8 cellular contexts compared by ENCODE assay signal in genomic region chr12:6778212-6778570, GRCh38. TPM values are rescaled to one million over a fixed set of nuclear protein-coding genes. Genes with fewer than 3 reads are reported as not detected.
DNase-seq lines count a peak whose midpoint lies in the region; ATAC-seq and TF ChIP-seq lines count a peak whose summit lies in the region.

No MANE protein-coding gene starts in this region.

- TF ChIP-seq POLR2A in GM18505 (IDR thresholded peaks at IDR 0.05; ENCODE audit: borderline replicate concordance, extremely low read depth, insufficient read depth, insufficient read length), result no peak

- peaks cover 27% of the 10 kb centered on the region for H3K4me1 ChIP-seq in CD8-positive, alpha-beta T cell (ENCODE audit: insufficient read depth, low read length)

- no peak overlapping the region for H3K27ac Mint-ChIP-seq in CD8-positive, alpha-beta T cell
- H3K27ac Mint-ChIP-seq in naive B cell, result peak overlapping the region in 1 of 6 donors; percentile 29

- TF ChIP-seq CTCF in CD8-positive, alpha-beta T cell (IDR thresholded peaks at IDR 0.05), result no peak

- peaks cover 3% of the 10 kb centered on the region for H3K36me3 Mint-ChIP-seq in CD8-positive, alpha-beta T cell
- peaks cover 0 to 8% of the 10 kb centered on the region in 2 donors for H3K36me3 Mint-ChIP-seq in naive B cell

- H3K4me3 ChIP-seq in CD8-positive, alpha-beta T cell (ENCODE audit: low read depth, low read length), result peak overlapping the region; percentile 64

- H3K9me3 Mint-ChIP-seq in CD8-positive, alpha-beta T cell, result no peaks in the 10 kb centered on the region
- no peaks in the 10 kb centered on the region for H3K9me3 Mint-ChIP-seq in naive B cell

- POLR2A ChIA-PET in CD8-positive, alpha-beta T cell (lab: Charles Lee), result interaction anchor here (0.6 to 1.9 kb wide), 5 partner anchors 10 to 308 kb away, joined by 3 to 9 read pairs (median 3); partner anchors contain the start of genes COPS7A, MLF2 and VAMP1

- H3K9me3 ChIP-seq in CD8-positive, alpha-beta T cell (ENCODE audit: low read length), result no peaks in the 10 kb centered on the region

- no peaks in the 10 kb centered on the region for H3K27me3 ChIP-seq in CD8-positive, alpha-beta T cell (ENCODE audit: insufficient read depth, low read length)

- CTCF ChIA-PET in CD8-positive, alpha-beta T cell (lab: Charles Lee), result interaction anchor here (0.6 to 23.2 kb wide), 22 partner anchors 9 to 354 kb away, joined by 3 to 403 read pairs (median 4); partner anchors contain the start of genes CD4, LAG3, MLF2 and PTMS

- peaks cover 14% of the 10 kb centered on the region for H3K27me3 Mint-ChIP-seq in CD8-positive, alpha-beta T cell (ENCODE audit: low read depth)
- peaks cover 38 to 59% (median 54%) of the 10 kb centered on the region in 3 donors for H3K27me3 Mint-ChIP-seq in naive B cell

- H3K27ac ChIP-seq in CD8-positive, alpha-beta T cell (ENCODE audit: low read depth, low read length), result no peak overlapping the region

- intact Hi-C loops in CD8-positive, alpha-beta T cell (cut with DNase I, micrococcal nuclease), result loop anchor here (1.0 to 10.0 kb wide), 6 partner anchors 43 to 353 kb away; partner anchors contain the start of genes P3H3 (in 1 of the 2) and ZNF384 (in 1 of the 2)

- ATAC-seq in CD8-positive, alpha-beta T cell, result no peak
- ATAC-seq in naive B cell (ENCODE audit: low read depth in 2 of 2), result no peak
- ATAC-seq in GM18505 (IDR thresholded peaks at IDR 0.05; ENCODE audit: unreplicated experiment), result no peak
- no peak for ATAC-seq in HG03159 (IDR thresholded peaks at IDR 0.05; ENCODE audit: unreplicated experiment)
- ATAC-seq in HG03025 (IDR thresholded peaks at IDR 0.05; ENCODE audit: low FRiP score, unreplicated experiment), result no peak

- peak overlapping the region; percentile 85 for H3K4me3 Mint-ChIP-seq in CD8-positive, alpha-beta T cell
- peak overlapping the region in 6 of 8 donors; percentile 54 to 95 (median 88) for H3K4me3 Mint-ChIP-seq in naive B cell

- H3K4me1 Mint-ChIP-seq in CD8-positive, alpha-beta T cell (ENCODE audit: low read depth), result peaks cover 30% of the 10 kb centered on the region
- H3K4me1 Mint-ChIP-seq in naive B cell, result peaks cover 22 to 24% (median 23%) of the 10 kb centered on the region in 3 donors

- DNase-seq in CD8-positive, alpha-beta T cell, result no peak
- DNase-seq in NCI-H1105 treated with DMSO at 0.1 percent for 48 hours (lab: John Stamatoyannopoulos, UW), result peak; percentile 24
- peak; percentile 75 for DNase-seq in ecto neural progenitor cell (ENCODE audit: low spot score)
- DNase-seq in naive B cell, result no peak
- DNase-seq in SHP77 (lab: John Stamatoyannopoulos, UW), result no peak

- no peaks in the 10 kb centered on the region for H3K36me3 ChIP-seq in CD8-positive, alpha-beta T cell (ENCODE audit: insufficient read depth, low read length)

RNA-seq across cellular contexts. Expression of gene LAG3, which starts 5.9 kb away (rescaled TPM):
- 1 to 10 TPM; 8.5 to 9.3 TPM for total RNA-seq in CD8-positive, alpha-beta T cell
- polyA plus RNA-seq in naive B cell (ENCODE audit: low read depth in 6 of 6), result under 1 TPM in 2 of 6 donors, not detected in 4; 0.16 to 0.17 TPM

RNA-seq across cellular contexts. Expression of gene CD4, which starts 11.1 kb away (rescaled TPM):
- under 1 TPM; 0.54 to 1.00 TPM for total RNA-seq in CD8-positive, alpha-beta T cell
- 1 to 10 TPM in 3 of 6 donors, under 1 TPM in 3; 0.29 to 1.7 (median 1.1) TPM for polyA plus RNA-seq in naive B cell (ENCODE audit: low read depth in 6 of 6)

RNA-seq across cellular contexts. Expression of gene PTMS, which starts 12.0 kb away (rescaled TPM):
- 1 to 10 TPM; 4.7 to 5.2 TPM for total RNA-seq in CD8-positive, alpha-beta T cell
- under 1 TPM in 1 of 6 donors, not detected in 5; 0.38 TPM for polyA plus RNA-seq in naive B cell (ENCODE audit: low read depth in 6 of 6)

RNA-seq across cellular contexts. Expression of gene MLF2, which starts 25.2 kb away (rescaled TPM):
- total RNA-seq in CD8-positive, alpha-beta T cell, result 100 to 1,000 TPM; 106 to 111 TPM
- 100 to 1,000 TPM; 128 to 167 (median 150) TPM for polyA plus RNA-seq in naive B cell (ENCODE audit: low read depth in 6 of 6)

RNA-seq across cellular contexts. Expression of gene GPR162, which starts 43.4 kb away (rescaled TPM):
- not detected for total RNA-seq in CD8-positive, alpha-beta T cell
- polyA plus RNA-seq in naive B cell (ENCODE audit: low read depth in 6 of 6), result not detected

Comparison
In these comparisons a context has a peak if more than half of its experiments do, and no peak if none do; other contexts are left out.
1. DNase-seq: peak in NCI-H1105 treated with DMSO at 0.1 percent for 48 hours (single experiment) and ecto neural progenitor cell (single experiment); none in CD8-positive, alpha-beta T cell (0 of 7), naive B cell (single experiment) and SHP77 (0 of 2).